In the genomic region with DNA sequence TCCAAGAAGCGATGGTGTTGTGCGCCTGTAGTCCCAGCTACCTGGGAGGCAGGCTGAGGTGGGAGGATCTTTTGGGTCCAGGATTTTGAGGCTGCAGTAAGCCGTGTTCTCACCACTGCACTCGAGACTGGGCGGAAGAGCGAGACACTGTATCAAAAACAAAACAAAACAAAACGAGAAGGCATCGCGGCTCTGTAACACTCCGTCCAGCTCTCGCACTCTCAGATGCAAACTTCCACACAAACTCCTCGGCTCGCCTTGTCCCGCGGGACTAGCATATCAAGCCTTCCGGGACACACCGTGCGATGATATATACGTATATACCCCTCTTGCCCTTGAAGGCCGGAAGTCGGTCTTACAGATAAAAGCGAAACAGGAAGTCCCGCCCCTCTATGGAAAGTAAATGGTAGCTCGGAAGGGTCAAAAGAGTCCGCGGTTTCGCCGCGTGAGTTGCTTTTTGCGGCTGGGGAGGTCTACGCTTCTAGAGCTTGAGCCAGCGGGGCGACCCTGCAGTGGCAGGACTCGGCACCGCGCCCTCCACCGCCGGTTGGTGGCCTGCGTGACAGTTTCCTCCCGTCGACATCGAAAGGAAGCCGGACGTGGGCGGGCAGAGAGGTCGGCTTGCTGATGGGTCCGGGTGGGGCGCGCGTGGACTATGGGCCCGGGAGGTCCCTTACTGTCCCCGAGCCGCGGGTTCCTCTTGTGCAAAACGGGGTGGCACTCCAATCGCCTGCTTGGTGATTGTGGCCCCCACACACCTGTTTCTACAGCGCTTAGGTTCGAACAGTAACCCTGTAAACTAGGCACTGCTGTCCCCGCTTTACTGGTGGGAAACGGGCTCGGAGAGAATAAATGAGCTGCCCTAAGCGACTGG, we compare ENCODE assay signal across 8 cellular contexts. TPM values are rescaled to one million over a fixed set of nuclear protein-coding genes. Genes with fewer than 3 reads are reported as not detected.
DNase-seq lines count a peak whose midpoint lies in the region; ATAC-seq and TF ChIP-seq lines count a peak whose summit lies in the region.

A gene with protein sequence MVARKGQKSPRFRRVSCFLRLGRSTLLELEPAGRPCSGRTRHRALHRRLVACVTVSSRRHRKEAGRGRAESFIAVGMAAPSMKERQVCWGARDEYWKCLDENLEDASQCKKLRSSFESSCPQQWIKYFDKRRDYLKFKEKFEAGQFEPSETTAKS (plus strand): TSS at position 393 of the 874 bp plus-strand sequence. CDS start 11 bp downstream, at position 404.

- DNase-seq in EH (ENCODE audit: low read depth) (peak; percentile 97), GOT3 (lab: John Stamatoyannopoulos, UW) (peak; percentile 93), LNCaP clone FGC (ENCODE audit: low read depth) (peak; percentile 92), RWPE1 (ENCODE audit: low spot score) (peak; percentile 87), fibroblast of mammary gland (ENCODE audit: low read depth) (peak; percentile 96)
- peak; percentile 72 to 98 (median 88) for DNase-seq in naive thymus-derived CD8-positive, alpha-beta T cell
- peak; percentile 83 to 95 (median 86) for DNase-seq in stimulated activated naive CD4-positive, alpha-beta T cell (lab: John Stamatoyannopoulos, UW)

- H3K27ac Mint-ChIP-seq in activated T-helper 17 cell treated with anti-CD3 and anti-CD28 coated beads, Interleukin-2, amount 50 U/mL, for 72 hours, result peak within 1 kb of the TSS; percentile 98
- H3K27ac Mint-ChIP-seq in naive thymus-derived CD8-positive, alpha-beta T cell, result peak within 1 kb of the TSS; percentile 96 to 100 (median 99)

- H3K27me3 Mint-ChIP-seq in activated T-helper 17 cell treated with anti-CD3 and anti-CD28 coated beads, Interleukin-2, amount 50 U/mL, for 72 hours, result no peaks in the 10 kb centered on the region
- H3K27me3 Mint-ChIP-seq in naive thymus-derived CD8-positive, alpha-beta T cell, result no peaks in the 10 kb centered on the region

- POLR2A ChIA-PET in RWPE1 (lab: Yijun Ruan, JAX; ENCODE audit: low non-redundant PET), result interaction anchor here (0.7 to 1.7 kb wide), 2 partner anchors 16 to 248 kb away, joined by 3 to 6 read pairs; no protein-coding TSS in a partner anchor
- POLR2A ChIA-PET in naive thymus-derived CD8-positive, alpha-beta T cell (lab: Charles Lee), result interaction anchor here (0.6 to 3.4 kb wide), 24 partner anchors 8 to 1131 kb away, joined by 3 to 30 read pairs (median 4); a partner anchor contains a TSS

- CTCF ChIA-PET in RWPE1 (lab: Yijun Ruan, JAX), result interaction anchor here (0.6 to 0.8 kb wide), 3 partner anchors 15 to 711 kb away, joined by 3 to 4 read pairs (median 3); no protein-coding TSS in a partner anchor

- peak within 1 kb of the TSS; percentile 94 for H3K4me3 Mint-ChIP-seq in activated T-helper 17 cell treated with anti-CD3 and anti-CD28 coated beads, Interleukin-2, amount 50 U/mL, for 72 hours
- peak within 1 kb of the TSS; percentile 94 to 99 (median 97) for H3K4me3 Mint-ChIP-seq in naive thymus-derived CD8-positive, alpha-beta T cell

- H3K27ac ChIP-seq in RWPE1, result peak within 1 kb of the TSS; percentile 95

- TF ChIP-seq CTCF in LNCaP clone FGC (IDR thresholded peaks at IDR 0.05; ENCODE audit: control insufficient read depth, extremely low read depth, insufficient read depth), result no peak
- TF ChIP-seq CTCF in RWPE1 (conservative IDR thresholded peaks at IDR 0.05; ENCODE audit: low read depth), result no peak
- no peak for TF ChIP-seq CTCF in fibroblast of mammary gland (conservative IDR thresholded peaks at IDR 0.05; ENCODE audit: control insufficient read depth, insufficient read depth, low read depth, low read length)

- peaks cover 55% of the 10 kb centered on the region for H3K36me3 Mint-ChIP-seq in activated T-helper 17 cell treated with anti-CD3 and anti-CD28 coated beads, Interleukin-2, amount 50 U/mL, for 72 hours (ENCODE audit: low read depth)
- peaks cover 9 to 29% (median 14%) of the 10 kb centered on the region in 3 donors for H3K36me3 Mint-ChIP-seq in naive thymus-derived CD8-positive, alpha-beta T cell

- H3K4me3 ChIP-seq in LNCaP clone FGC (ENCODE audit: low read depth, low read length), result peak within 1 kb of the TSS; percentile 81
- H3K4me3 ChIP-seq in fibroblast of mammary gland (ENCODE audit: control insufficient read depth, low read depth, low read length), result peak within 1 kb of the TSS; percentile 98

- no peaks in the 10 kb centered on the region for H3K9me3 Mint-ChIP-seq in activated T-helper 17 cell treated with anti-CD3 and anti-CD28 coated beads, Interleukin-2, amount 50 U/mL, for 72 hours
- H3K9me3 Mint-ChIP-seq in naive thymus-derived CD8-positive, alpha-beta T cell, result no peaks in the 10 kb centered on the region

- peak; percentile 91 for ATAC-seq in activated T-helper 17 cell treated with anti-CD3 and anti-CD28 coated beads, Interleukin-2, amount 50 U/mL, for 72 hours (replicated peaks)
- peak; percentile 84 to 85 for ATAC-seq in naive thymus-derived CD8-positive, alpha-beta T cell

- peaks cover 37% of the 10 kb centered on the region for H3K4me1 Mint-ChIP-seq in activated T-helper 17 cell treated with anti-CD3 and anti-CD28 coated beads, Interleukin-2, amount 50 U/mL, for 72 hours
- peaks cover 19 to 54% (median 49%) of the 10 kb centered on the region in 4 donors for H3K4me1 Mint-ChIP-seq in naive thymus-derived CD8-positive, alpha-beta T cell

RNA-seq across cellular contexts. Expression of the gene that starts here (rescaled TPM):
- total RNA-seq in activated T-helper 17 cell treated with anti-CD3 and anti-CD28 coated beads, Interleukin-2, amount 50 U/mL, for 72 hours, result 10 to 100 TPM; 55.6 to 76.4 TPM
- total RNA-seq in naive thymus-derived CD8-positive, alpha-beta T cell, result 10 to 100 TPM; 16.1 to 22.1 TPM
- polyA plus RNA-seq in naive thymus-derived CD8-positive, alpha-beta T cell, result 10 to 100 TPM; 29.1 to 32.6 (median 32.0) TPM

Comparison
In these comparisons a context has a peak if more than half of its experiments do, and no peak if none do; other contexts are left out.
1. Peak in every context shown above with its lines: DNase-seq, ATAC-seq, H3K4me3 ChIP-seq and H3K27ac ChIP-seq.